In the genomic region with DNA sequence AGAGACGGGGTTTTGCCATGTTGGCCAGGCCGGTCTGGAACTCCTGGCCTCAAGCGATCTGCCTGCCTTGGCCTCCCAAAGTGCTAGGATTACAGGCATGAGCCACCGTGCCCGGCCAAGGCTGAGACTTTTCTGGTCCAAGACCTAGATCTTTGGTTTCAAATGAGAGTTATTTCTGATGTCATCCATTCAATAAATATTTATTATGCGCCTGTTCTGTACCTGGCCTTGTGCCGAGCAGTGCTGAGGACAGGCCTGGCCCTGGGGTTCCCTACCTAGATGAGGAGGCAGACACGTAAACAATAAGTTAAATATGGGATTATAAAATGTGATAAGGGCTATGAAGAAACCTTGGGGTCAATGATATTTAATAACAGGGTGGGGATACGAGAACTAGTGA, we compare ENCODE assay signal across 16 cellular contexts. TPM values are rescaled to one million over a fixed set of nuclear protein-coding genes. Genes with fewer than 3 reads are reported as not detected.
DNase-seq lines count a peak whose midpoint lies in the region; ATAC-seq and TF ChIP-seq lines count a peak whose summit lies in the region.
"Had no signal": no experiment of that assay in that cellular context is flagged by ENCODE, and none has a peak within 500 bp of the region (broad histone marks: within the 10 kb centered on the region; RNA-seq: fewer than 3 reads in every experiment).

No MANE protein-coding gene starts in this region.

- H3K9me2 ChIP-seq in DOHH2 (replicated peaks; ENCODE audit: control insufficient read depth, low read length) = no peaks in the 10 kb centered on the region

- H3K4me3 ChIP-seq in DOHH2 (ENCODE audit: low read length) (no peak overlapping the region), mucosa of stomach (ENCODE audit: low read length) (no peak overlapping the region)

- DNase-seq in stimulated activated naive B cell treated with anti-CD40 and anti-IgM and Interleukin-4, amounts not matched to agents 10 μg/mL and 1 μg/mL and 100 μg/mL, for 72 hours = no peak
- no peak for DNase-seq in NCI-H1092 (lab: John Stamatoyannopoulos, UW)
- DNase-seq: BE2C, H7, IMR-90, Kasumi-1, NCI-H1417, NCI-H1930, NCI-H2171, NCI-H82 had no signal

- peak overlapping the region; percentile 89 for H3K27ac ChIP-seq in DOHH2 (ENCODE audit: low read depth, low read length)

- H3K4me1 Mint-ChIP-seq in activated T-helper 17 cell treated with anti-CD3 and anti-CD28 coated beads, Interleukin-2, amount 50 U/mL, for 72 hours = peaks cover 6% of the 10 kb centered on the region
- H3K4me1 Mint-ChIP-seq in stimulated activated naive B cell treated with anti-CD40 and anti-IgM and Interleukin-4, amounts not matched to agents 10 μg/mL and 1 μg/mL and 100 μg/mL, for 72 hours = peaks cover 10 to 43% of the 10 kb centered on the region in 2 donors

- no peak for TF ChIP-seq CTCF in DOHH2 (IDR thresholded peaks at IDR 0.05; ENCODE audit: low read depth, low read length, poor library complexity, severe bottlenecking)

- H3F3A ChIP-seq in DOHH2 (ENCODE audit: control insufficient read depth, insufficient read depth) = peaks cover 32% of the 10 kb centered on the region

- peaks cover 82% of the 10 kb centered on the region for H3K4me1 ChIP-seq in DOHH2 (ENCODE audit: control insufficient read depth, low read length)
- peaks cover 46% of the 10 kb centered on the region for H3K4me1 ChIP-seq in mucosa of stomach (ENCODE audit: control insufficient read depth, insufficient read depth, low read length)

- H3K27ac Mint-ChIP-seq in activated T-helper 17 cell treated with anti-CD3 and anti-CD28 coated beads, Interleukin-2, amount 50 U/mL, for 72 hours = peak overlapping the region; percentile 62
- peak overlapping the region; percentile 62 for H3K27ac Mint-ChIP-seq in stimulated activated naive B cell treated with anti-CD40 and anti-IgM and Interleukin-4, amounts not matched to agents 10 μg/mL and 1 μg/mL and 100 μg/mL, for 72 hours

- H3K4me2 ChIP-seq in DOHH2 (ENCODE audit: low read length) = no peak overlapping the region; the same call in 1 of the 2 replicates

- no peak for ATAC-seq in activated T-helper 17 cell treated with anti-CD3 and anti-CD28 coated beads, Interleukin-2, amount 50 U/mL, for 72 hours (replicated peaks)
- ATAC-seq in stimulated activated naive B cell treated with anti-CD40 and anti-IgM and Interleukin-4, amounts not matched to agents 10 μg/mL and 1 μg/mL and 100 μg/mL, for 72 hours (replicated peaks) = no peak
- no peak for ATAC-seq in HG03175 (IDR thresholded peaks at IDR 0.05; ENCODE audit: unreplicated experiment)
- no peak for ATAC-seq in GM21529 (IDR thresholded peaks at IDR 0.05; ENCODE audit: unreplicated experiment)

- H3K36me3 ChIP-seq in DOHH2 (ENCODE audit: control insufficient read depth, low read length) (peaks cover 56% of the 10 kb centered on the region), mucosa of stomach (ENCODE audit: control insufficient read depth, insufficient read depth, low read length) (no peaks in the 10 kb centered on the region)
- H3K36me3 ChIP-seq: BE2C had no signal

- H3K9ac ChIP-seq in mucosa of stomach (ENCODE audit: low read length) = peak overlapping the region; percentile 2

- H3K27me3 Mint-ChIP-seq in activated T-helper 17 cell treated with anti-CD3 and anti-CD28 coated beads, Interleukin-2, amount 50 U/mL, for 72 hours = no peaks in the 10 kb centered on the region
- no peaks in the 10 kb centered on the region for H3K27me3 Mint-ChIP-seq in stimulated activated naive B cell treated with anti-CD40 and anti-IgM and Interleukin-4, amounts not matched to agents 10 μg/mL and 1 μg/mL and 100 μg/mL, for 72 hours

- no peaks in the 10 kb centered on the region for H3K9me3 Mint-ChIP-seq in activated T-helper 17 cell treated with anti-CD3 and anti-CD28 coated beads, Interleukin-2, amount 50 U/mL, for 72 hours
- H3K9me3 Mint-ChIP-seq in stimulated activated naive B cell treated with anti-CD40 and anti-IgM and Interleukin-4, amounts not matched to agents 10 μg/mL and 1 μg/mL and 100 μg/mL, for 72 hours = peaks cover 0 to 1% of the 10 kb centered on the region in 2 donors

- no peak overlapping the region for H3K4me3 Mint-ChIP-seq in activated T-helper 17 cell treated with anti-CD3 and anti-CD28 coated beads, Interleukin-2, amount 50 U/mL, for 72 hours
- H3K4me3 Mint-ChIP-seq in stimulated activated naive B cell treated with anti-CD40 and anti-IgM and Interleukin-4, amounts not matched to agents 10 μg/mL and 1 μg/mL and 100 μg/mL, for 72 hours = no peak overlapping the region

- H4K20me1 ChIP-seq in DOHH2 (ENCODE audit: control insufficient read depth, insufficient read depth, low read depth, low read length) = no peaks in the 10 kb centered on the region

- H3K9me3 ChIP-seq in DOHH2 (ENCODE audit: control insufficient read depth, insufficient read depth, low read length) = no peaks in the 10 kb centered on the region
- no peaks in the 10 kb centered on the region for H3K9me3 ChIP-seq in mucosa of stomach (ENCODE audit: control insufficient read depth, low read length)
- H3K9me3 ChIP-seq: BE2C had no signal

- peaks cover 35% of the 10 kb centered on the region for H3K79me2 ChIP-seq in DOHH2 (ENCODE audit: control insufficient read depth, low read length)

- H3K27me3 ChIP-seq in DOHH2 (ENCODE audit: control insufficient read depth, low read length) = no peaks in the 10 kb centered on the region
- H3K27me3 ChIP-seq in mucosa of stomach (ENCODE audit: control insufficient read depth, insufficient read depth, low read length) = no peaks in the 10 kb centered on the region
- H3K27me3 ChIP-seq: BE2C had no signal

- peaks cover 87% of the 10 kb centered on the region for H3K36me3 Mint-ChIP-seq in activated T-helper 17 cell treated with anti-CD3 and anti-CD28 coated beads, Interleukin-2, amount 50 U/mL, for 72 hours (ENCODE audit: low read depth)
- peaks cover 33 to 41% of the 10 kb centered on the region in 2 donors for H3K36me3 Mint-ChIP-seq in stimulated activated naive B cell treated with anti-CD40 and anti-IgM and Interleukin-4, amounts not matched to agents 10 μg/mL and 1 μg/mL and 100 μg/mL, for 72 hours

RNA-seq across cellular contexts. Expression of gene RELB, which starts 4.5 kb away (rescaled TPM):
- 10 to 100 TPM; 41.4 to 52.0 TPM for total RNA-seq in activated T-helper 17 cell treated with anti-CD3 and anti-CD28 coated beads, Interleukin-2, amount 50 U/mL, for 72 hours

RNA-seq across cellular contexts. Expression of gene CLASRP, which starts 33.1 kb away (rescaled TPM):
- 10 to 100 TPM; 87.5 TPM for total RNA-seq in activated T-helper 17 cell treated with anti-CD3 and anti-CD28 coated beads, Interleukin-2, amount 50 U/mL, for 72 hours

RNA-seq across cellular contexts. Expression of gene CLPTM1, which starts 50.6 kb away (rescaled TPM):
- 10 to 100 TPM; 60.2 to 80.5 TPM for total RNA-seq in activated T-helper 17 cell treated with anti-CD3 and anti-CD28 coated beads, Interleukin-2, amount 50 U/mL, for 72 hours

RNA-seq across cellular contexts. Expression of gene APOC2, which starts 59.9 kb away (rescaled TPM):
- total RNA-seq in activated T-helper 17 cell treated with anti-CD3 and anti-CD28 coated beads, Interleukin-2, amount 50 U/mL, for 72 hours = not detected
- total RNA-seq: H7, IMR-90, NCI-H460 had no signal
